Comparison of ENCODE assay signal across 1 cellular context in genomic region chr6:35601331-35602132, GRCh38.
TF ChIP-seq lines count a peak whose summit lies in the region.

No MANE protein-coding gene starts in this region.

TF ChIP-seq in HepG2, 621 proteins besides CTCF, POLR2A, EP300 and RAD21 (continued from another document and continues in another):
- TF ChIP-seq, protein P1, sequence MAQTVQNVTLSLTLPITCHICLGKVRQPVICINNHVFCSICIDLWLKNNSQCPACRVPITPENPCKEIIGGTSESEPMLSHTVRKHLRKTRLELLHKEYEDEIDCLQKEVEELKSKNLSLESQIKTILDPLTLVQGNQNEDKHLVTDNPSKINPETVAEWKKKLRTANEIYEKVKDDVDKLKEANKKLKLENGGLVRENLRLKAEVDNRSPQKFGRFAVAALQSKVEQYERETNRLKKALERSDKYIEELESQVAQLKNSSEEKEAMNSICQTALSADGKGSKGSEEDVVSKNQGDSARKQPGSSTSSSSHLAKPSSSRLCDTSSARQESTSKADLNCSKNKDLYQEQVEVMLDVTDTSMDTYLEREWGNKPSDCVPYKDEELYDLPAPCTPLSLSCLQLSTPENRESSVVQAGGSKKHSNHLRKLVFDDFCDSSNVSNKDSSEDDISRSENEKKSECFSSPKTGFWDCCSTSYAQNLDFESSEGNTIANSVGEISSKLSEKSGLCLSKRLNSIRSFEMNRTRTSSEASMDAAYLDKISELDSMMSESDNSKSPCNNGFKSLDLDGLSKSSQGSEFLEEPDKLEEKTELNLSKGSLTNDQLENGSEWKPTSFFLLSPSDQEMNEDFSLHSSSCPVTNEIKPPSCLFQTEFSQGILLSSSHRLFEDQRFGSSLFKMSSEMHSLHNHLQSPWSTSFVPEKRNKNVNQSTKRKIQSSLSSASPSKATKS (CRISPR knock-in tag; IDR thresholded peaks at IDR 0.05): no peak
- TF ChIP-seq SCMH1 (CRISPR knock-in tag; IDR thresholded peaks at IDR 0.05; ENCODE audit: borderline replicate concordance): no peak
- no peak for TF ChIP-seq SOX13 (IDR thresholded peaks at IDR 0.05)
- peak in 1 of 2 experiments; percentile 77; a peak in 2 of 4 replicates for TF ChIP-seq SOX13 (CRISPR knock-in tag; conservative IDR thresholded peaks at IDR 0.05 in 1 of 2, IDR thresholded peaks at IDR 0.05 in 1 of 2)
- no peak for TF ChIP-seq TBL1XR1 (IDR thresholded peaks at IDR 0.05; ENCODE audit: borderline replicate concordance, low read length, partially characterized antibody)
- TF ChIP-seq, protein P2, sequence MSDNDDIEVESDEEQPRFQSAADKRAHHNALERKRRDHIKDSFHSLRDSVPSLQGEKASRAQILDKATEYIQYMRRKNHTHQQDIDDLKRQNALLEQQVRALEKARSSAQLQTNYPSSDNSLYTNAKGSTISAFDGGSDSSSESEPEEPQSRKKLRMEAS (IDR thresholded peaks at IDR 0.05): no peak
- TF ChIP-seq SOX5 (CRISPR knock-in tag; IDR thresholded peaks at IDR 0.05; ENCODE audit: borderline replicate concordance): peak; percentile 59; the same call in 1 of the 2 replicates
- no peak for TF ChIP-seq ZNF550 (CRISPR knock-in tag; IDR thresholded peaks at IDR 0.05; ENCODE audit: borderline replicate concordance)
- TF ChIP-seq FOSL2 (CRISPR knock-in tag; IDR thresholded peaks at IDR 0.05): peak; percentile 63
- TF ChIP-seq USF2 (IDR thresholded peaks at IDR 0.05; ENCODE audit: low read depth, low read length): no peak
- no peak for TF ChIP-seq USF2 (CRISPR knock-in tag; IDR thresholded peaks at IDR 0.05; ENCODE audit: borderline replicate concordance)
- peak; percentile 62 for TF ChIP-seq ASH2L (IDR thresholded peaks at IDR 0.05; ENCODE audit: insufficient read length, low read depth, low read length)
- TF ChIP-seq, protein P3, sequence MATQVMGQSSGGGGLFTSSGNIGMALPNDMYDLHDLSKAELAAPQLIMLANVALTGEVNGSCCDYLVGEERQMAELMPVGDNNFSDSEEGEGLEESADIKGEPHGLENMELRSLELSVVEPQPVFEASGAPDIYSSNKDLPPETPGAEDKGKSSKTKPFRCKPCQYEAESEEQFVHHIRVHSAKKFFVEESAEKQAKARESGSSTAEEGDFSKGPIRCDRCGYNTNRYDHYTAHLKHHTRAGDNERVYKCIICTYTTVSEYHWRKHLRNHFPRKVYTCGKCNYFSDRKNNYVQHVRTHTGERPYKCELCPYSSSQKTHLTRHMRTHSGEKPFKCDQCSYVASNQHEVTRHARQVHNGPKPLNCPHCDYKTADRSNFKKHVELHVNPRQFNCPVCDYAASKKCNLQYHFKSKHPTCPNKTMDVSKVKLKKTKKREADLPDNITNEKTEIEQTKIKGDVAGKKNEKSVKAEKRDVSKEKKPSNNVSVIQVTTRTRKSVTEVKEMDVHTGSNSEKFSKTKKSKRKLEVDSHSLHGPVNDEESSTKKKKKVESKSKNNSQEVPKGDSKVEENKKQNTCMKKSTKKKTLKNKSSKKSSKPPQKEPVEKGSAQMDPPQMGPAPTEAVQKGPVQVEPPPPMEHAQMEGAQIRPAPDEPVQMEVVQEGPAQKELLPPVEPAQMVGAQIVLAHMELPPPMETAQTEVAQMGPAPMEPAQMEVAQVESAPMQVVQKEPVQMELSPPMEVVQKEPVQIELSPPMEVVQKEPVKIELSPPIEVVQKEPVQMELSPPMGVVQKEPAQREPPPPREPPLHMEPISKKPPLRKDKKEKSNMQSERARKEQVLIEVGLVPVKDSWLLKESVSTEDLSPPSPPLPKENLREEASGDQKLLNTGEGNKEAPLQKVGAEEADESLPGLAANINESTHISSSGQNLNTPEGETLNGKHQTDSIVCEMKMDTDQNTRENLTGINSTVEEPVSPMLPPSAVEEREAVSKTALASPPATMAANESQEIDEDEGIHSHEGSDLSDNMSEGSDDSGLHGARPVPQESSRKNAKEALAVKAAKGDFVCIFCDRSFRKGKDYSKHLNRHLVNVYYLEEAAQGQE (IDR thresholded peaks at IDR 0.05; ENCODE audit: borderline replicate concordance in 1 of 2, low read depth in 1 of 2, low read length in 2 of 2): no peak
- no peak for TF ChIP-seq ZNF574 (CRISPR knock-in tag; IDR thresholded peaks at IDR 0.05)
- no peak for TF ChIP-seq HNRNPK (IDR thresholded peaks at IDR 0.05; ENCODE audit: low read depth, low read length, poor library complexity, severe bottlenecking)
- TF ChIP-seq SOX6 (IDR thresholded peaks at IDR 0.05): no peak
- TF ChIP-seq SOX6 (CRISPR knock-in tag; IDR thresholded peaks at IDR 0.05): peak; percentile 52; the same call in 1 of the 2 replicates
- no peak for TF ChIP-seq FLYWCH1 (CRISPR knock-in tag; IDR thresholded peaks at IDR 0.05)
- TF ChIP-seq TERF1 (CRISPR knock-in tag; IDR thresholded peaks at IDR 0.05): no peak
- no peak for TF ChIP-seq THYN1 (CRISPR knock-in tag; IDR thresholded peaks at IDR 0.05; ENCODE audit: borderline replicate concordance, low read depth)
- peak; percentile 53; the same call in 1 of the 2 replicates for TF ChIP-seq ZNF12 (CRISPR knock-in tag; IDR thresholded peaks at IDR 0.05)
- no peak for TF ChIP-seq HDAC2 (CRISPR knock-in tag; IDR thresholded peaks at IDR 0.05)
- TF ChIP-seq ZNF335 (CRISPR knock-in tag; IDR thresholded peaks at IDR 0.05): no peak
- TF ChIP-seq YEATS2 (CRISPR knock-in tag; IDR thresholded peaks at IDR 0.05; ENCODE audit: borderline replicate concordance): 0 out of 2 replicates have a peak, but pooled peaks have one; percentile 17
- peak; percentile 30; the same call in 1 of the 2 replicates for TF ChIP-seq TBX2 (CRISPR knock-in tag; IDR thresholded peaks at IDR 0.05; ENCODE audit: borderline replicate concordance)
- no peak for TF ChIP-seq EHMT2 (IDR thresholded peaks at IDR 0.05; ENCODE audit: borderline replicate concordance, low read depth, low read length)
- no peak for TF ChIP-seq TCF7L2 (IDR thresholded peaks at IDR 0.05; ENCODE audit: low read depth, low read length)
- no peak for TF ChIP-seq ZUFSP (CRISPR knock-in tag; IDR thresholded peaks at IDR 0.05; ENCODE audit: borderline replicate concordance)
- no peak for TF ChIP-seq SMARCC2 (IDR thresholded peaks at IDR 0.05)
- TF ChIP-seq ZNF670 (CRISPR knock-in tag; IDR thresholded peaks at IDR 0.05; ENCODE audit: borderline replicate concordance): no peak
- TF ChIP-seq, protein P4, sequence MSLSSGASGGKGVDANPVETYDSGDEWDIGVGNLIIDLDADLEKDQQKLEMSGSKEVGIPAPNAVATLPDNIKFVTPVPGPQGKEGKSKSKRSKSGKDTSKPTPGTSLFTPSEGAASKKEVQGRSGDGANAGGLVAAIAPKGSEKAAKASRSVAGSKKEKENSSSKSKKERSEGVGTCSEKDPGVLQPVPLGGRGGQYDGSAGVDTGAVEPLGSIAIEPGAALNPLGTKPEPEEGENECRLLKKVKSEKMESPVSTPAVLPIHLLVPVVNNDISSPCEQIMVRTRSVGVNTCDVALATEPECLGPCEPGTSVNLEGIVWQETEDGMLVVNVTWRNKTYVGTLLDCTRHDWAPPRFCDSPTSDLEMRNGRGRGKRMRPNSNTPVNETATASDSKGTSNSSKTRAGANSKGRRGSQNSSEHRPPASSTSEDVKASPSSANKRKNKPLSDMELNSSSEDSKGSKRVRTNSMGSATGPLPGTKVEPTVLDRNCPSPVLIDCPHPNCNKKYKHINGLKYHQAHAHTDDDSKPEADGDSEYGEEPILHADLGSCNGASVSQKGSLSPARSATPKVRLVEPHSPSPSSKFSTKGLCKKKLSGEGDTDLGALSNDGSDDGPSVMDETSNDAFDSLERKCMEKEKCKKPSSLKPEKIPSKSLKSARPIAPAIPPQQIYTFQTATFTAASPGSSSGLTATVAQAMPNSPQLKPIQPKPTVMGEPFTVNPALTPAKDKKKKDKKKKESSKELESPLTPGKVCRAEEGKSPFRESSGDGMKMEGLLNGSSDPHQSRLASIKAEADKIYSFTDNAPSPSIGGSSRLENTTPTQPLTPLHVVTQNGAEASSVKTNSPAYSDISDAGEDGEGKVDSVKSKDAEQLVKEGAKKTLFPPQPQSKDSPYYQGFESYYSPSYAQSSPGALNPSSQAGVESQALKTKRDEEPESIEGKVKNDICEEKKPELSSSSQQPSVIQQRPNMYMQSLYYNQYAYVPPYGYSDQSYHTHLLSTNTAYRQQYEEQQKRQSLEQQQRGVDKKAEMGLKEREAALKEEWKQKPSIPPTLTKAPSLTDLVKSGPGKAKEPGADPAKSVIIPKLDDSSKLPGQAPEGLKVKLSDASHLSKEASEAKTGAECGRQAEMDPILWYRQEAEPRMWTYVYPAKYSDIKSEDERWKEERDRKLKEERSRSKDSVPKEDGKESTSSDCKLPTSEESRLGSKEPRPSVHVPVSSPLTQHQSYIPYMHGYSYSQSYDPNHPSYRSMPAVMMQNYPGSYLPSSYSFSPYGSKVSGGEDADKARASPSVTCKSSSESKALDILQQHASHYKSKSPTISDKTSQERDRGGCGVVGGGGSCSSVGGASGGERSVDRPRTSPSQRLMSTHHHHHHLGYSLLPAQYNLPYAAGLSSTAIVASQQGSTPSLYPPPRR (CRISPR knock-in tag; IDR thresholded peaks at IDR 0.05; ENCODE audit: borderline replicate concordance): no peak
- TF ChIP-seq ZBTB3 (CRISPR knock-in tag; IDR thresholded peaks at IDR 0.05; ENCODE audit: borderline replicate concordance, low read depth): peak; percentile 28; the same call in 1 of the 2 replicates
- no peak for TF ChIP-seq ZBTB21 (CRISPR knock-in tag; IDR thresholded peaks at IDR 0.05)
- peak; percentile 74 for TF ChIP-seq CEBPB (IDR thresholded peaks at IDR 0.05; ENCODE audit: borderline replicate concordance, low read depth, low read length)
- TF ChIP-seq, protein P5, sequence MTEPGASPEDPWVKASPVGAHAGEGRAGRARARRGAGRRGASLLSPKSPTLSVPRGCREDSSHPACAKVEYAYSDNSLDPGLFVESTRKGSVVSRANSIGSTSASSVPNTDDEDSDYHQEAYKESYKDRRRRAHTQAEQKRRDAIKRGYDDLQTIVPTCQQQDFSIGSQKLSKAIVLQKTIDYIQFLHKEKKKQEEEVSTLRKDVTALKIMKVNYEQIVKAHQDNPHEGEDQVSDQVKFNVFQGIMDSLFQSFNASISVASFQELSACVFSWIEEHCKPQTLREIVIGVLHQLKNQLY (CRISPR knock-in tag; IDR thresholded peaks at IDR 0.05): no peak
